ENCODE assay signal across 8 cellular contexts in the genomic region with DNA sequence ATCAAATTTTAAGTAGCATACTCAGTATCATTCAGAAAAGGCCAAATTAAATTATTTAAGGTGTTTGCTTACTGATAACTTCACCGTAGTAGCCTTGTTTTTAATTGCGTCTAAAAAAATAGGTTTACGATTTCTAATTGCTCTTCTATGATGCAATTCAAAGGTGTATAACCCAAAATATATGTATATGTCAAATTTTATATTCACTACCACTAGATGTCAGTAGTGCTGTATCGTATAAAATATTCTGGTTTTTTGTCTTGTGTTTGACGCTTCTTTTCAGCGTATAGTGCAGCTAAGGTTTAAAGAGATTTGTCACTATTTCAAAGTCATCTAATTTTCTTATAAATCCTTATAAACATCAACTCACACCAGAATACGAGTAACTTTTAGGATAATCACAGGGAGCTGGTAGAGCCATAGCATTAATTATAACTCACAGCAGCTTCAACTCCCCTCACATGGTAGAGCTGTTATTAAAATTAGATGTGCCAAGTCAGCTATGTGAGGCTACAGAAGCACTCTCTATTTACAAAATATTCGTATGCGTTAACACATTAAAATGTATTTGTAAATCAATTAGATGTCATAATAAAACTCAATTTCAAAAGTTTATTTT. TPM values are rescaled to one million over a fixed set of nuclear protein-coding genes. Genes with fewer than 3 reads are reported as not detected.
A peak's percentile ranks its signal among the peaks of the same experiment; 100 is the strongest.
DNase-seq lines count a peak whose midpoint lies in the region; TF ChIP-seq lines count a peak whose summit lies in the region.

No MANE protein-coding gene starts in this region.

- H3K9me3 ChIP-seq in DOHH2 (ENCODE audit: control insufficient read depth, insufficient read depth, low read length) (no peaks in the 10 kb centered on the region), Loucy (ENCODE audit: insufficient read depth, low read depth, low read length) (no peaks in the 10 kb centered on the region), sigmoid colon (no peaks in the 10 kb centered on the region)

- H3K36me3 ChIP-seq in DOHH2 (ENCODE audit: control insufficient read depth, low read length) (peaks cover 14% of the 10 kb centered on the region), Loucy (ENCODE audit: insufficient read depth, low read length) (peaks cover 8% of the 10 kb centered on the region; the same call in 1 of the 2 replicates), sigmoid colon (peaks cover 0 to 10% (median 0%) of the 10 kb centered on the region in 4 donors)

- H3K79me2 ChIP-seq in DOHH2 (ENCODE audit: control insufficient read depth, low read length) (peaks cover 7% of the 10 kb centered on the region), Loucy (ENCODE audit: insufficient read depth, low read length) (peaks cover 49% of the 10 kb centered on the region)

- intact Hi-C loops in sigmoid colon (cut with DNase I): loop anchor here (2.0 to 5.0 kb wide), 2 partner anchors 254 to 530 kb away; no protein-coding TSS in a partner anchor

- no peak for TF ChIP-seq POLR2A in sigmoid colon (IDR thresholded peaks at IDR 0.05)

- H3F3A ChIP-seq in DOHH2 (ENCODE audit: control insufficient read depth, insufficient read depth) (peaks cover 11% of the 10 kb centered on the region; the same call in 1 of the 2 replicates), Loucy (ENCODE audit: low read depth) (no peaks in the 10 kb centered on the region; the same call in 1 of the 2 replicates)

- no peak overlapping the region for H3K4me3 ChIP-seq in DOHH2 (ENCODE audit: low read length)
- H3K4me3 ChIP-seq in Loucy (ENCODE audit: low read length, poor library complexity, severe bottlenecking): peak overlapping the region; percentile 82
- no peak overlapping the region for H3K4me3 ChIP-seq in sigmoid colon

- H3K4me1 ChIP-seq in DOHH2 (ENCODE audit: control insufficient read depth, low read length): peaks cover 23% of the 10 kb centered on the region
- H3K4me1 ChIP-seq in Loucy (ENCODE audit: insufficient read depth, low read length, poor library complexity, severe bottlenecking): peaks cover 46% of the 10 kb centered on the region
- peaks cover 0 to 58% (median 35%) of the 10 kb centered on the region in 4 donors for H3K4me1 ChIP-seq in sigmoid colon

- peak; percentile 54 for DNase-seq in SHP77 treated with DMSO at 0.1 percent for 48 hours (lab: John Stamatoyannopoulos, UW)
- DNase-seq in fibroblast of the conjunctiva (ENCODE audit: low read depth): peak; percentile 52
- DNase-seq in sigmoid colon: no peak
- DNase-seq in activated gamma-delta T cell (lab: John Stamatoyannopoulos, UW): no peak
- no peak for DNase-seq in amniotic stem cell (lab: John Stamatoyannopoulos, UW)
- no peak for DNase-seq in HEK293T (ENCODE audit: extremely low spot score)

- H3K27ac ChIP-seq in DOHH2 (ENCODE audit: low read depth, low read length): no peak overlapping the region
- peak overlapping the region in 3 of 4 donors; percentile 96 to 98 (median 98) for H3K27ac ChIP-seq in sigmoid colon

- no peak overlapping the region for H2AFZ ChIP-seq in Loucy (ENCODE audit: low read length)

- H3K27me3 ChIP-seq in DOHH2 (ENCODE audit: control insufficient read depth, low read length) (peaks cover 12% of the 10 kb centered on the region), Loucy (ENCODE audit: insufficient read depth, low read length, poor library complexity, severe bottlenecking) (no peaks in the 10 kb centered on the region), sigmoid colon (no peaks in the 10 kb centered on the region)

- 17 to 30% methylated on average over 9 of the region's 9 CpGs for WGBS in sigmoid colon, 2 donors

- H4K20me1 ChIP-seq in DOHH2 (ENCODE audit: control insufficient read depth, insufficient read depth, low read depth, low read length) (peaks cover 3% of the 10 kb centered on the region; the same call in 1 of the 2 replicates), Loucy (ENCODE audit: insufficient read depth, low read length, poor library complexity, severe bottlenecking) (peaks cover 27% of the 10 kb centered on the region)

- POLR2A ChIA-PET in HEK293T (lab: Yijun Ruan, JAX): interaction anchor here (1.0 kb wide), 1 partner anchor 217 kb away, joined by 3 read pairs; no protein-coding TSS in a partner anchor

- no peak overlapping the region for H3K4me2 ChIP-seq in DOHH2 (ENCODE audit: low read length)
- H3K4me2 ChIP-seq in Loucy (ENCODE audit: low read depth, low read length, poor library complexity, severe bottlenecking): peak overlapping the region; percentile 77

- no peak for TF ChIP-seq EP300 in sigmoid colon (IDR thresholded peaks at IDR 0.05)

- H3K9me2 ChIP-seq in DOHH2 (replicated peaks; ENCODE audit: control insufficient read depth, low read length) (no peaks in the 10 kb centered on the region), Loucy (replicated peaks; ENCODE audit: low read depth, low read length) (no peaks in the 10 kb centered on the region)

- H3K9ac ChIP-seq in Loucy (ENCODE audit: low read depth, low read length, poor library complexity, severe bottlenecking): peak overlapping the region; percentile 19

- TF ChIP-seq CTCF in DOHH2 (IDR thresholded peaks at IDR 0.05; ENCODE audit: low read depth, low read length, poor library complexity, severe bottlenecking) (peak; percentile 60), Loucy (conservative IDR thresholded peaks at IDR 0.05; ENCODE audit: low read length) (peak; percentile 80), sigmoid colon (IDR thresholded peaks at IDR 0.05) (peak; percentile 34 to 55 (median 52))

- CTCF ChIA-PET in HEK293T (lab: Yijun Ruan, JAX): interaction anchor here (0.5 to 2.2 kb wide), 8 partner anchors 9 to 454 kb away, joined by 3 to 20 read pairs (median 4); no protein-coding TSS in a partner anchor

TF ChIP-seq in HEK293T, 16 proteins besides CTCF, POLR2A, EP300 and RAD21:
- TF ChIP-seq L3MBTL2 (conservative IDR thresholded peaks at IDR 0.05) (no peak), LEF1 (IDR thresholded peaks at IDR 0.05; ENCODE audit: borderline replicate concordance) (no peak), SP1 (IDR thresholded peaks at IDR 0.05) (no peak), FOXA1 (IDR thresholded peaks at IDR 0.05) (no peak), PKNOX1 (IDR thresholded peaks at IDR 0.05) (no peak), NFRKB (IDR thresholded peaks at IDR 0.05) (no peak), TARDBP (IDR thresholded peaks at IDR 0.05) (no peak), ARNT (IDR thresholded peaks at IDR 0.05) (no peak), ZNF384 (IDR thresholded peaks at IDR 0.05) (no peak), CTBP1 (IDR thresholded peaks at IDR 0.05; ENCODE audit: borderline replicate concordance) (no peak), FOXK2 (IDR thresholded peaks at IDR 0.05) (no peak), ELF4 (IDR thresholded peaks at IDR 0.05) (no peak), BHLHE40 (IDR thresholded peaks at IDR 0.05; ENCODE audit: borderline replicate concordance) (no peak), HDGF (IDR thresholded peaks at IDR 0.05; ENCODE audit: borderline replicate concordance) (no peak)
TF ChIP-seq in HEK293T: peak in this region for 0.

RNA-seq across cellular contexts. Expression of gene PFN2, which starts 3.5 kb away (rescaled TPM):
- total RNA-seq in sigmoid colon: 10 to 100 TPM; 37.5 to 62.4 (median 60.1) TPM
- polyA plus RNA-seq in sigmoid colon: 10 to 100 TPM; 33.7 to 52.5 (median 50.5) TPM

Comparison
In these comparisons a context has a peak if more than half of its experiments do, and no peak if none do; other contexts are left out.
1. DNase-seq: peak in SHP77 treated with DMSO at 0.1 percent for 48 hours (single experiment) and fibroblast of the conjunctiva (single experiment); none in sigmoid colon (single experiment), activated gamma-delta T cell (single experiment), amniotic stem cell (single experiment) and HEK293T (single experiment).
2. Peak in every context shown above with its lines, with median percentiles within 50 percentile points of each other: CTCF ChIP-seq.